In genomic region chr5:109328626-109329025, GRCh38 we compare ENCODE assay signal across 28 cellular contexts.
DNase-seq lines count a peak whose midpoint lies in the region; ATAC-seq, FAIRE-seq and TF ChIP-seq lines count a peak whose summit lies in the region.
"Had no signal": no experiment of that assay in that cellular context is flagged by ENCODE, and none has a peak within 500 bp of the region (broad histone marks: within the 10 kb centered on the region; RNA-seq: fewer than 3 reads in every experiment).

No MANE protein-coding gene starts in this region.

- no peaks in the 10 kb centered on the region for H3K4me1 Mint-ChIP-seq in MCF 10A (ENCODE audit: insufficient read depth, unreplicated experiment)
- H3K4me1 Mint-ChIP-seq: activated naive CD4-positive, alpha-beta T cell treated with anti-CD3 and anti-CD28 coated beads, Interleukin-2, amount 50 U/mL, for 24 hours; naive B cell had no signal

- H3K4me1 ChIP-seq in mammary epithelial cell (ENCODE audit: insufficient read depth, low read length) (peaks cover 6% of the 10 kb centered on the region), endothelial cell of umbilical vein (ENCODE audit: control insufficient read depth, extremely low read depth, insufficient read depth, low read length) (peaks cover 7% of the 10 kb centered on the region), mesenchymal stem cell (ENCODE audit: control insufficient read depth, insufficient read depth, low read depth, low read length) (no peaks in the 10 kb centered on the region)
- H3K4me1 ChIP-seq: colonic mucosa, lower lobe of right lung, parathyroid adenoma, SJCRH30 had no signal

- no peak overlapping the region for H2BK15ac ChIP-seq in mesenchymal stem cell (ENCODE audit: low read depth, poor library complexity, severe bottlenecking)

- ATAC-seq in HG02571 (IDR thresholded peaks at IDR 0.05; ENCODE audit: unreplicated experiment): no peak
- ATAC-seq: body of pancreas, K562, lower lobe of right lung, WTC11 had no signal

- H3K4me2 ChIP-seq in mammary epithelial cell (ENCODE audit: insufficient read depth, low read depth, low read length) (no peak overlapping the region), endothelial cell of umbilical vein (ENCODE audit: insufficient read depth, low read length) (no peak overlapping the region), mesenchymal stem cell (ENCODE audit: low read length, poor library complexity, severe bottlenecking) (no peak overlapping the region)

- H3K4me3 ChIP-seq in mammary epithelial cell (replicated peaks in 1 of 3; ENCODE audit: insufficient read depth in 1 of 3, low read depth in 2 of 3, low read length in 3 of 3): no peak overlapping the region
- no peak overlapping the region for H3K4me3 ChIP-seq in endothelial cell of umbilical vein (replicated peaks in 1 of 3; ENCODE audit: insufficient read depth in 1 of 3, low read depth in 1 of 3, low read length in 3 of 3)
- H3K4me3 ChIP-seq in mesenchymal stem cell (ENCODE audit: insufficient read depth in 1 of 2, low read depth in 1 of 2, low read length in 2 of 2): no peak overlapping the region
- H3K4me3 ChIP-seq: body of pancreas, colonic mucosa, K562, lower lobe of right lung, SJCRH30 had no signal

- no peak overlapping the region for H3K18ac ChIP-seq in mesenchymal stem cell (ENCODE audit: low read depth in 1 of 2, low read length in 2 of 2)

- H3K27ac ChIP-seq in mammary epithelial cell (ENCODE audit: insufficient read depth, low read depth, low read length): no peak overlapping the region
- no peak overlapping the region for H3K27ac ChIP-seq in endothelial cell of umbilical vein (ENCODE audit: insufficient read depth, low read depth, low read length)
- H3K27ac ChIP-seq in mesenchymal stem cell (ENCODE audit: low read length, poor library complexity, severe bottlenecking): no peak overlapping the region
- H3K27ac ChIP-seq: body of pancreas, C4-2B, colonic mucosa, lower lobe of right lung, parathyroid adenoma, SJCRH30 had no signal

- H3K9me1 ChIP-seq in endothelial cell of umbilical vein (replicated peaks; ENCODE audit: control insufficient read depth, extremely low read depth, insufficient read depth, low read length): no peaks in the 10 kb centered on the region

- H3K36me3 ChIP-seq in mammary epithelial cell (ENCODE audit: insufficient read depth, low read length) (no peaks in the 10 kb centered on the region), endothelial cell of umbilical vein (ENCODE audit: control insufficient read depth in 2 of 2, extremely low read depth in 1 of 2, insufficient read depth in 2 of 2, low read length in 2 of 2) (peaks cover 0 to 3% of the 10 kb centered on the region in 2 experiments), mesenchymal stem cell (ENCODE audit: control insufficient read depth in 1 of 2, insufficient read depth in 2 of 2, low read depth in 1 of 2, low read length in 2 of 2) (peaks cover 0 to 16% of the 10 kb centered on the region in 2 experiments)
- H3K36me3 ChIP-seq: colonic mucosa, SJCRH30 had no signal

- TF ChIP-seq CTCF in mammary epithelial cell (conservative IDR thresholded peaks at IDR 0.05 in 1 of 2, IDR thresholded peaks at IDR 0.05 in 1 of 2; ENCODE audit: extremely low read depth in 1 of 2, insufficient read depth in 1 of 2, low read depth in 1 of 2, low read length in 2 of 2) (no peak), MCF 10A (IDR thresholded peaks at IDR 0.05; ENCODE audit: unreplicated experiment) (no peak), endothelial cell of umbilical vein (IDR thresholded peaks at IDR 0.05; ENCODE audit: extremely low read depth in 1 of 2, insufficient read depth in 1 of 2, low read depth in 1 of 2, low read length in 2 of 2) (no peak), GM10248 (IDR thresholded peaks at IDR 0.05; ENCODE audit: control extremely low read depth, extremely low read depth, low read depth, missing control alignments) (no peak)

- no peak overlapping the region for H2BK5ac ChIP-seq in mesenchymal stem cell (ENCODE audit: low read depth, low read length, poor library complexity, severe bottlenecking)

- FAIRE-seq in endothelial cell of umbilical vein (lab: Jason Lieb, UNC): peak; percentile 46
- FAIRE-seq: K562, small intestine had no signal

- H2BK120ac ChIP-seq in mesenchymal stem cell (ENCODE audit: low read depth, low read length): no peak overlapping the region

- H4K91ac ChIP-seq in mesenchymal stem cell (ENCODE audit: low read length): no peak overlapping the region

- POLR2A ChIA-PET in MCF 10A (lab: Yijun Ruan, JAX): no interaction called here
- POLR2A ChIA-PET in endothelial cell of umbilical vein (lab: Charles Lee): no interaction called here
- POLR2A ChIA-PET in GM10248 (lab: Yijun Ruan, JAX): no interaction called here

- peaks cover 1% of the 10 kb centered on the region for H3K79me1 ChIP-seq in mesenchymal stem cell (replicated peaks; ENCODE audit: low read length, poor library complexity, severe bottlenecking)

- BruUV-seq in mammary epithelial cell (replicated peaks; lab: Mats Ljungman, UMichigan) (no TSS peak), MCF 10A (replicated peaks; lab: Mats Ljungman, UMichigan) (no TSS peak), endothelial cell of umbilical vein (replicated peaks; lab: Mats Ljungman, UMichigan) (no TSS peak)

- DNase-seq in mammary epithelial cell (peak; percentile 6), MCF 10A (ENCODE audit: unreplicated experiment) (no peak), endothelial cell of umbilical vein (ENCODE audit: low read depth, low spot score) (no peak), mesenchymal stem cell (peak; percentile 26), medulla oblongata (ENCODE audit: extremely low spot score) (no peak), GM10248 (ENCODE audit: extremely low spot score) (no peak)
- no peak for DNase-seq in activated CD8-positive, alpha-beta memory T cell treated with anti-CD3 and anti-CD28 coated beads, Interleukin-2, amount 50 U/mL, for 48 hours
- DNase-seq: 8988T; activated CD4-positive, alpha-beta memory T cell treated with anti-CD3 and anti-CD28 coated beads for 36 hours; activated T-cell treated with anti-CD3 and anti-CD28 coated beads, Interleukin-2, amount 50 U/mL, for 24 hours; body of pancreas; colonic mucosa; DMS 273 treated with DMSO at 0.1 percent for 48 hours; lower lobe of right lung; naive B cell; NCI-H1048; NCI-H2081 treated with DMSO at 0.1 percent for 48 hours; OCI-M1; SJCRH30; small intestine; stimulated activated CD4-positive, alpha-beta T cell treated with anti-CD3 and anti-CD28 coated beads, Interleukin-4, amount 100 ng/mL, for 24 hours had no signal

- H3K79me2 ChIP-seq in mammary epithelial cell (ENCODE audit: insufficient read depth, low read length): no peaks in the 10 kb centered on the region
- H3K79me2 ChIP-seq in endothelial cell of umbilical vein (ENCODE audit: control insufficient read depth, insufficient read depth, low read length): no peaks in the 10 kb centered on the region
- H3K79me2 ChIP-seq: parathyroid adenoma had no signal

- H3K14ac ChIP-seq in mesenchymal stem cell (ENCODE audit: low read length in 2 of 2): no peak overlapping the region

- H3K9ac ChIP-seq in mammary epithelial cell (ENCODE audit: insufficient read depth, low read length) (no peak overlapping the region), endothelial cell of umbilical vein (replicated peaks; ENCODE audit: extremely low read depth, insufficient read depth, low read length) (no peak overlapping the region), mesenchymal stem cell (ENCODE audit: low read length) (no peak overlapping the region)
- H3K9ac ChIP-seq: parathyroid adenoma had no signal

- H4K20me1 ChIP-seq in mammary epithelial cell (ENCODE audit: insufficient read depth, low read length) (no peaks in the 10 kb centered on the region), endothelial cell of umbilical vein (replicated peaks; ENCODE audit: control insufficient read depth, extremely low read depth, insufficient read depth, low read length) (no peaks in the 10 kb centered on the region)

- dilution Hi-C loops in mammary epithelial cell (cut with HindIII; ENCODE audit: low sequenced_read_pairs): no loop called here
- dilution Hi-C loops in endothelial cell of umbilical vein (cut with MboI; ENCODE audit: extremely low pct_ligation_motif_present, low sequenced_read_pairs): no loop called here

- H3K27ac Mint-ChIP-seq in MCF 10A (ENCODE audit: low read depth, unreplicated experiment): no peak overlapping the region
- H3K27ac Mint-ChIP-seq: activated CD4-positive, alpha-beta memory T cell treated with anti-CD3 and anti-CD28 coated beads for 36 hours; activated naive CD4-positive, alpha-beta T cell treated with anti-CD3 and anti-CD28 coated beads, Interleukin-2, amount 50 U/mL, for 24 hours; activated T-cell treated with anti-CD3 and anti-CD28 coated beads, Interleukin-2, amount 50 U/mL, for 24 hours; naive B cell; T-helper 1 cell treated with Interleukin-12 subunit alpha and Interleukin-12 subunit beta and Interleukin-4 antibody, amounts not matched to agents 30 μg/mL and 1 μg/mL, for 36 hours; WTC11 had no signal

- H2BK12ac ChIP-seq in mesenchymal stem cell (ENCODE audit: low read length in 2 of 2): no peak overlapping the region

- H3K23ac ChIP-seq in mesenchymal stem cell (ENCODE audit: low read length in 2 of 2): no peak overlapping the region

- H3K27me3 Mint-ChIP-seq in MCF 10A (ENCODE audit: insufficient read depth, unreplicated experiment): no peaks in the 10 kb centered on the region
- H3K27me3 Mint-ChIP-seq: activated CD4-positive, alpha-beta memory T cell treated with anti-CD3 and anti-CD28 coated beads for 36 hours; activated naive CD4-positive, alpha-beta T cell treated with anti-CD3 and anti-CD28 coated beads, Interleukin-2, amount 50 U/mL, for 24 hours; activated T-cell treated with anti-CD3 and anti-CD28 coated beads, Interleukin-2, amount 50 U/mL, for 24 hours; naive B cell had no signal

- intact Hi-C loops in mammary epithelial cell (cut with micrococcal nuclease): loop anchor here (5.0 to 10.0 kb wide), 2 partner anchors 84 to 684 kb away; no protein-coding TSS in a partner anchor
- intact Hi-C loops in MCF 10A (cut with micrococcal nuclease): no loop called here
- intact Hi-C loops in endothelial cell of umbilical vein (cut with micrococcal nuclease): loop anchor here (5.0 kb wide), 1 partner anchor 79 kb away; the partner anchor contains the start of gene PJA2

- no peak overlapping the region for H4K8ac ChIP-seq in mesenchymal stem cell (ENCODE audit: low read length)

- no peak overlapping the region for H3K4ac ChIP-seq in mesenchymal stem cell (ENCODE audit: low read depth in 1 of 2, low read length in 2 of 2)

- WGBS in mammary epithelial cell (ENCODE audit: low coverage, missing lambda C conversion rate): 93% methylated on average over 1 of the region's 1 CpG
- 38% methylated on average over 1 of the region's 1 CpG for WGBS in mesenchymal stem cell

- no peak overlapping the region for H3K4me3 Mint-ChIP-seq in MCF 10A (ENCODE audit: unreplicated experiment)
- H3K4me3 Mint-ChIP-seq: activated CD4-positive, alpha-beta memory T cell treated with anti-CD3 and anti-CD28 coated beads for 36 hours; activated naive CD4-positive, alpha-beta T cell treated with anti-CD3 and anti-CD28 coated beads, Interleukin-2, amount 50 U/mL, for 24 hours; activated T-cell treated with anti-CD3 and anti-CD28 coated beads, Interleukin-2, amount 50 U/mL, for 24 hours; naive B cell; T-helper 1 cell treated with Interleukin-12 subunit alpha and Interleukin-12 subunit beta and Interleukin-4 antibody, amounts not matched to agents 30 μg/mL and 1 μg/mL, for 36 hours; WTC11 had no signal

- no peaks in the 10 kb centered on the region for H3K9me3 ChIP-seq in mammary epithelial cell (replicated peaks; ENCODE audit: insufficient read depth, low read length)
- no peaks in the 10 kb centered on the region for H3K9me3 ChIP-seq in endothelial cell of umbilical vein (replicated peaks; ENCODE audit: control insufficient read depth, insufficient read depth, low read length)
- H3K9me3 ChIP-seq in mesenchymal stem cell (ENCODE audit: control insufficient read depth, low read length): no peaks in the 10 kb centered on the region
- H3K9me3 ChIP-seq: body of pancreas, colonic mucosa, lower lobe of right lung, SJCRH30 had no signal

- TF ChIP-seq POLR2A in endothelial cell of umbilical vein (IDR thresholded peaks at IDR 0.05; ENCODE audit: low read depth, low read length): no peak

- CTCF ChIA-PET in mammary epithelial cell (lab: Charles Lee; ENCODE audit: low non-redundant PET): no interaction called here
- CTCF ChIA-PET in MCF 10A (lab: Yijun Ruan, JAX): interaction anchor here (0.6 kb wide), 2 partner anchors 11 to 377 kb away, joined by 3 to 4 read pairs; no protein-coding TSS in a partner anchor
- CTCF ChIA-PET in endothelial cell of umbilical vein (lab: Charles Lee): interaction anchor here (1.0 to 1.5 kb wide), 2 partner anchors 647 to 686 kb away, joined by 4 to 5 read pairs; no protein-coding TSS in a partner anchor
- CTCF ChIA-PET in GM10248 (lab: Yijun Ruan, JAX): interaction anchor here (1.0 to 2.6 kb wide), 4 partner anchors 9 to 693 kb away, joined by 3 to 9 read pairs (median 3); no protein-coding TSS in a partner anchor

- H3K27me3 ChIP-seq in mammary epithelial cell (ENCODE audit: insufficient read depth, low read length): no peaks in the 10 kb centered on the region
- H3K27me3 ChIP-seq in endothelial cell of umbilical vein (ENCODE audit: control insufficient read depth in 2 of 2, insufficient read depth in 2 of 2, low read length in 2 of 2): no peaks in the 10 kb centered on the region
- H3K27me3 ChIP-seq in mesenchymal stem cell (ENCODE audit: control insufficient read depth in 1 of 2, insufficient read depth in 1 of 2, low read length in 2 of 2): no peaks in the 10 kb centered on the region
- H3K27me3 ChIP-seq: body of pancreas, colonic mucosa, SJCRH30 had no signal

- H3K36me3 Mint-ChIP-seq in MCF 10A (ENCODE audit: insufficient read depth, unreplicated experiment): peaks cover 19% of the 10 kb centered on the region
- H3K36me3 Mint-ChIP-seq: WTC11 had no signal

- no peak overlapping the region for H2AFZ ChIP-seq in mammary epithelial cell (ENCODE audit: low read depth, low read length)
- H2AFZ ChIP-seq in endothelial cell of umbilical vein (ENCODE audit: low read depth, low read length): no peak overlapping the region
- H2AFZ ChIP-seq in mesenchymal stem cell (ENCODE audit: low read depth, low read length): no peak overlapping the region
- H2AFZ ChIP-seq: parathyroid adenoma had no signal

- in situ Hi-C loops in mammary epithelial cell (cut with MboI; ENCODE audit: low sequenced_read_pairs in 2 of 2): no loop called here

- no peaks in the 10 kb centered on the region for H3K9me3 Mint-ChIP-seq in MCF 10A (ENCODE audit: unreplicated experiment)
- H3K9me3 Mint-ChIP-seq: activated CD4-positive, alpha-beta memory T cell treated with anti-CD3 and anti-CD28 coated beads for 36 hours; activated naive CD4-positive, alpha-beta T cell treated with anti-CD3 and anti-CD28 coated beads, Interleukin-2, amount 50 U/mL, for 24 hours; activated T-cell treated with anti-CD3 and anti-CD28 coated beads, Interleukin-2, amount 50 U/mL, for 24 hours; naive B cell; T-helper 1 cell treated with Interleukin-12 subunit alpha and Interleukin-12 subunit beta and Interleukin-4 antibody, amounts not matched to agents 30 μg/mL and 1 μg/mL, for 36 hours; WTC11 had no signal

- no peak overlapping the region for H2AK5ac ChIP-seq in mesenchymal stem cell (ENCODE audit: low read length, severe bottlenecking)

Comparison
In these comparisons a context has a peak if more than half of its experiments do, and no peak if none do; other contexts are left out.
1. DNase-seq: peak in mammary epithelial cell (single experiment) and mesenchymal stem cell (single experiment); none in MCF 10A (single experiment), endothelial cell of umbilical vein (single experiment), medulla oblongata (single experiment), GM10248 (single experiment) and activated CD8-positive, alpha-beta memory T cell treated with anti-CD3 and anti-CD28 coated beads, Interleukin-2, amount 50 U/mL, for 48 hours (single experiment).